9 cellular contexts compared by ENCODE assay signal in genomic region chr2:5970347-5970746, GRCh38.
"Had no signal": no experiment of that assay in that cellular context is flagged by ENCODE, and none has a peak within 500 bp of the region (broad histone marks: within the 10 kb centered on the region; RNA-seq: fewer than 3 reads in every experiment).

No MANE protein-coding gene starts in this region.

- H3K9me3 ChIP-seq: HAP-1 had no signal

- H3K4me3 Mint-ChIP-seq: GM23338, H9, HFFc6 had no signal

- H3K9ac ChIP-seq: GM23248 had no signal

- ATAC-seq: GM23338, HCT116 had no signal

- H3K27ac Mint-ChIP-seq: GM23338, H9, HFFc6 had no signal

- H3K4me1 ChIP-seq: HAP-1 had no signal

- DNase-seq: GM23248, GOT3, H7, H9, HCEC 1CT, HFFc6 had no signal

- H3K27ac ChIP-seq: GM23248 had no signal

- H3K4me2 ChIP-seq: GM23338 had no signal

- H3K36me3 ChIP-seq: HAP-1 had no signal

- H2AFZ ChIP-seq: GM23248, GM23338 had no signal

- H3K4me3 ChIP-seq: GM23248, GM23338, HAP-1 had no signal
